Comparison of ENCODE assay signal across 10 cellular contexts in the genomic region with DNA sequence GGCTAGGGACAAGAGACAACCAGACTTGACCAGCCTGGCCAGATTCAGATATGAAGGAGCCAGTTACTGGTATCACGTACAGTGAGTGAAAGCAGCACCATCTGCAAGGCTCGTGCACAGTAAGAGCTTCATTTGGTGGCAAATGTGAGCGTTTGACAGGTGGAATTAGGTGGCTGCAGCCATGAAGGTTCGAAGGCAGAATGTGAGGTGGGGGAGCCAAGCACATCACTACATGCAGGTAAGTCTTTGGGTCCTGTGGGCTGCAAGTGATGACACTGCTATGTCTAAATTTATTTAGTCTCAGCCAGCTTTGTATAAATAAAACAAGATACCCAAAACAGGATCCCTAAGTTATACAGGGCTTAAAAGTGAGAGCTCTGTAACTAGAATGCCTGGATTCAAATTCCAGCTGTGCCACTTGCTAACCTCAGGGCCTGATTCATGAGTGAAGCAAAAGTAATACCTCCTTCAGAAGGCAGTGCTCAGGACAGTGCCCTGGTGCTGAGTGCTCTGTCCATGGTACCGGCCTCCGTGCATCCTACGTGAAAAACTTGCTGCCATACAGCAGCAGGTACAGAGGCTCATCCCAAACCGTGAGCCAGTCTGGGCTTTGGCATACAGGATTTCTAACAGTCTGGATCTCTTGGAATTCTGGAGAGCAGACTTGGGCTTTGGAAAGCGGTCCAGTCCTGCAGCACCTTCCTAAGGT. TPM values are rescaled to one million over a fixed set of nuclear protein-coding genes. Genes with fewer than 3 reads are reported as not detected.
DNase-seq lines count a peak whose midpoint lies in the region; ATAC-seq and TF ChIP-seq lines count a peak whose summit lies in the region.
"Had no signal": no experiment of that assay in that cellular context is flagged by ENCODE, and none has a peak within 500 bp of the region (broad histone marks: within the 10 kb centered on the region; RNA-seq: fewer than 3 reads in every experiment).

No MANE protein-coding gene starts in this region.

- H3K4me3 Mint-ChIP-seq in memory B cell: no peak overlapping the region
- H3K4me3 Mint-ChIP-seq: activated B cell treated with CpG ODN at 0.5 μM for 24 hours had no signal

- no peaks in the 10 kb centered on the region for H3K27me3 Mint-ChIP-seq in memory B cell

- ATAC-seq in memory B cell (ENCODE audit: low read depth): no peak
- ATAC-seq in GM19035 (IDR thresholded peaks at IDR 0.05; ENCODE audit: unreplicated experiment): no peak
- ATAC-seq in GM18868 (IDR thresholded peaks at IDR 0.05; ENCODE audit: unreplicated experiment): no peak

- TF ChIP-seq CTCF in cardiac fibroblast (IDR thresholded peaks at IDR 0.05; ENCODE audit: low read depth, low read length): no peak

- H3K4me3 ChIP-seq in cardiac fibroblast (replicated peaks in 1 of 2; ENCODE audit: low read depth in 2 of 2, low read length in 2 of 2): no peak overlapping the region
- H3K4me3 ChIP-seq: transverse colon had no signal

- peaks cover 3% of the 10 kb centered on the region for H3K4me1 Mint-ChIP-seq in memory B cell

- DNase-seq in DMS 273 (lab: John Stamatoyannopoulos, UW; ENCODE audit: unreplicated experiment): peak; percentile 11
- DNase-seq in DMS 273 treated with DMSO at 0.1 percent for 48 hours (lab: John Stamatoyannopoulos, UW): no peak
- peak; percentile 14 for DNase-seq in MV-4-11 (lab: John Stamatoyannopoulos, UW)
- peak; percentile 38 to 50 for DNase-seq in cardiac fibroblast (ENCODE audit: low read depth in 2 of 2)
- no peak for DNase-seq in memory B cell (ENCODE audit: low spot score in 2 of 2)
- no peak for DNase-seq in SK-N-DZ (ENCODE audit: low spot score)
- DNase-seq: activated B cell treated with CpG ODN at 0.5 μM for 24 hours, transverse colon had no signal

- H3K9me3 Mint-ChIP-seq in memory B cell: no peaks in the 10 kb centered on the region
- H3K9me3 Mint-ChIP-seq: activated B cell treated with CpG ODN at 0.5 μM for 24 hours had no signal

- H3K27ac Mint-ChIP-seq in memory B cell: peak overlapping the region; percentile 70
- H3K27ac Mint-ChIP-seq: activated B cell treated with CpG ODN at 0.5 μM for 24 hours had no signal

- H3K36me3 Mint-ChIP-seq in memory B cell: peaks cover 26% of the 10 kb centered on the region

RNA-seq across cellular contexts. Expression of gene DDX18, which starts 18.6 kb away (rescaled TPM):
- 75.9 and 81.3 TPM in 2 replicates for polyA plus RNA-seq in SK-N-DZ (2014; cell fraction: cytosol; rRNA removed)
- polyA plus RNA-seq in SK-N-DZ (2014; cell fraction: nucleus; rRNA removed): 71.2 and 73.1 TPM in 2 replicates

Comparison
In these comparisons a context has a peak if more than half of its experiments do, and no peak if none do; other contexts are left out.
1. DNase-seq: peak in DMS 273 (single experiment), MV-4-11 (single experiment) and cardiac fibroblast (2 of 2); none in DMS 273 treated with DMSO at 0.1 percent for 48 hours (single experiment), memory B cell (0 of 2) and SK-N-DZ (single experiment).